In genomic region chr18:35564795-35565453, GRCh38 we compare ENCODE assay signal across 14 cellular contexts. TPM values are rescaled to one million over a fixed set of nuclear protein-coding genes. Genes with fewer than 3 reads are reported as not detected.
DNase-seq lines count a peak whose midpoint lies in the region; ATAC-seq, FAIRE-seq and TF ChIP-seq lines count a peak whose summit lies in the region.
"Had no signal": no experiment of that assay in that cellular context is flagged by ENCODE, and none has a peak within 500 bp of the region (broad histone marks: within the 10 kb centered on the region; RNA-seq: fewer than 3 reads in every experiment).

No MANE protein-coding gene starts in this region.

- peak; percentile 83 for ATAC-seq in GM18499 (IDR thresholded peaks at IDR 0.05; ENCODE audit: insufficient read depth, unreplicated experiment)
- peak; percentile 86 for ATAC-seq in GM19467 (IDR thresholded peaks at IDR 0.05; ENCODE audit: unreplicated experiment)
- peak; percentile 85 for ATAC-seq in HG02885 (IDR thresholded peaks at IDR 0.05; ENCODE audit: poor library complexity, unreplicated experiment)
- ATAC-seq in stimulated activated effector memory CD8-positive, alpha-beta T cell treated with anti-CD3 and anti-CD28 coated beads, Interleukin-12 subunit alpha, Interleukin-12 subunit beta, amount 100 ng/mL, for 72 hours: no peak

- FAIRE-seq in small intestine (lab: Jason Lieb, UNC): no peak

- no peaks in the 10 kb centered on the region for H3K36me3 Mint-ChIP-seq in IgD-negative memory B cell
- H3K36me3 Mint-ChIP-seq in stimulated activated effector memory CD8-positive, alpha-beta T cell treated with anti-CD3 and anti-CD28 coated beads, Interleukin-12 subunit alpha, Interleukin-12 subunit beta, amount 100 ng/mL, for 72 hours: no peaks in the 10 kb centered on the region
- no peaks in the 10 kb centered on the region for H3K36me3 Mint-ChIP-seq in HFFc6 (ENCODE audit: low read depth)

- TF ChIP-seq CTCF in HFFc6 (IDR thresholded peaks at IDR 0.05): no peak

- no peaks in the 10 kb centered on the region for H3K9me3 Mint-ChIP-seq in IgD-negative memory B cell
- no peaks in the 10 kb centered on the region for H3K9me3 Mint-ChIP-seq in stimulated activated effector memory CD8-positive, alpha-beta T cell treated with anti-CD3 and anti-CD28 coated beads, Interleukin-12 subunit alpha, Interleukin-12 subunit beta, amount 100 ng/mL, for 72 hours
- H3K9me3 Mint-ChIP-seq in HFFc6: no peaks in the 10 kb centered on the region

- no peaks in the 10 kb centered on the region for H3K4me1 ChIP-seq in small intestine (ENCODE audit: control insufficient read depth in 2 of 2, insufficient read depth in 1 of 2, low read depth in 1 of 2, low read length in 1 of 2)

- H3K27ac ChIP-seq in small intestine (ENCODE audit: low read depth in 1 of 2, low read length in 1 of 2): no peak overlapping the region
- H3K27ac ChIP-seq: brain microvascular endothelial cell, hepatocyte, thoracic aorta had no signal

- H3K36me3 ChIP-seq in small intestine (ENCODE audit: control insufficient read depth in 2 of 2, insufficient read depth in 2 of 2, low read length in 2 of 2): no peaks in the 10 kb centered on the region
- H3K36me3 ChIP-seq: brain microvascular endothelial cell, thoracic aorta had no signal

- H3K4me1 Mint-ChIP-seq in IgD-negative memory B cell (peaks cover 12 to 16% (median 13%) of the 10 kb centered on the region in 3 donors), HFFc6 (ENCODE audit: low read depth) (no peaks in the 10 kb centered on the region)
- H3K4me1 Mint-ChIP-seq in stimulated activated effector memory CD8-positive, alpha-beta T cell treated with anti-CD3 and anti-CD28 coated beads, Interleukin-12 subunit alpha, Interleukin-12 subunit beta, amount 100 ng/mL, for 72 hours: no peaks in the 10 kb centered on the region

- no peaks in the 10 kb centered on the region for H3K9me3 ChIP-seq in small intestine (ENCODE audit: control insufficient read depth, low read depth)
- H3K9me3 ChIP-seq: thoracic aorta had no signal

- peak overlapping the region; percentile 24 to 89 (median 75) for H3K4me3 Mint-ChIP-seq in IgD-negative memory B cell
- H3K4me3 Mint-ChIP-seq in stimulated activated effector memory CD8-positive, alpha-beta T cell treated with anti-CD3 and anti-CD28 coated beads, Interleukin-12 subunit alpha, Interleukin-12 subunit beta, amount 100 ng/mL, for 72 hours: no peak overlapping the region
- H3K4me3 Mint-ChIP-seq in HFFc6: no peak overlapping the region

- no peak for DNase-seq in nucleus accumbens (lab: John Stamatoyannopoulos, UW)
- no peak for DNase-seq in small intestine
- no peak for DNase-seq in stimulated activated effector memory CD8-positive, alpha-beta T cell treated with anti-CD3 and anti-CD28 coated beads, Interleukin-12 subunit alpha, Interleukin-12 subunit beta, amount 100 ng/mL, for 72 hours (ENCODE audit: low spot score in 2 of 2)
- no peak for DNase-seq in HFFc6
- DNase-seq: activated T-cell treated with anti-CD3 and anti-CD28 coated beads, Interleukin-2, amount 50 U/mL, for 48 hours; brain microvascular endothelial cell; mesenchymal stem cell; SHP77 treated with DMSO at 0.1 percent for 48 hours had no signal

- no peaks in the 10 kb centered on the region for H3K27me3 ChIP-seq in small intestine (ENCODE audit: control insufficient read depth in 2 of 2, insufficient read depth in 2 of 2, low read length in 2 of 2)
- H3K27me3 ChIP-seq: brain microvascular endothelial cell, hepatocyte had no signal

- H3K27me3 Mint-ChIP-seq in IgD-negative memory B cell (no peaks in the 10 kb centered on the region), HFFc6 (ENCODE audit: insufficient read depth) (peaks cover 10% of the 10 kb centered on the region)

- H3K4me3 ChIP-seq in small intestine (ENCODE audit: low read depth in 1 of 2, low read length in 2 of 2): no peak overlapping the region
- H3K4me3 ChIP-seq: hepatocyte, thoracic aorta had no signal

- peak overlapping the region; percentile 16 to 87 (median 53) for H3K27ac Mint-ChIP-seq in IgD-negative memory B cell
- H3K27ac Mint-ChIP-seq in stimulated activated effector memory CD8-positive, alpha-beta T cell treated with anti-CD3 and anti-CD28 coated beads, Interleukin-12 subunit alpha, Interleukin-12 subunit beta, amount 100 ng/mL, for 72 hours: no peak overlapping the region
- H3K27ac Mint-ChIP-seq in HFFc6: no peak overlapping the region

- WGBS in small intestine, 3 donors: 68 to 92% (median 80%) methylated on average over 3 of the region's 3 CpGs

RNA-seq across cellular contexts. Expression of gene GALNT1, which starts 16.6 kb away (rescaled TPM):
- 15.5 TPM for polyA plus RNA-seq in IgD-negative memory B cell
- polyA plus RNA-seq in small intestine: 10 to 100 TPM; 18.4 to 48.1 (median 24.6) TPM
- 10 to 100 TPM; 36.4 to 48.2 (median 40.2) TPM for total RNA-seq in HFFc6 (2021; fragmentation: NEBNext Ultra II Directional; extraction: Animal tissue kit (Norgen Biotek cat#: 25700))

Comparison
In these comparisons a context has a peak if more than half of its experiments do, and no peak if none do; other contexts are left out.
1. H3K27ac Mint-ChIP-seq: peak in IgD-negative memory B cell (3 of 3); none in stimulated activated effector memory CD8-positive, alpha-beta T cell treated with anti-CD3 and anti-CD28 coated beads, Interleukin-12 subunit alpha, Interleukin-12 subunit beta, amount 100 ng/mL, for 72 hours (single experiment) and HFFc6 (single experiment).
2. H3K4me3 Mint-ChIP-seq: peak in IgD-negative memory B cell (4 of 4); none in stimulated activated effector memory CD8-positive, alpha-beta T cell treated with anti-CD3 and anti-CD28 coated beads, Interleukin-12 subunit alpha, Interleukin-12 subunit beta, amount 100 ng/mL, for 72 hours (single experiment) and HFFc6 (single experiment).